In genomic region chr6:34798057-34798456, GRCh38 we compare ENCODE assay signal across 7 cellular contexts.
"Had no signal": no experiment of that assay in that cellular context is flagged by ENCODE, and none has a peak within 500 bp of the region (broad histone marks: within the 10 kb centered on the region; RNA-seq: fewer than 3 reads in every experiment).

No MANE protein-coding gene starts in this region.

- H3K9ac ChIP-seq: KMS-11 had no signal

- ATAC-seq: HepG2 had no signal

- H3K4me2 ChIP-seq: KMS-11 had no signal

- DNase-seq: IMR-90, KBM-7, KG1 had no signal

- H3K27ac ChIP-seq: HL-60, KMS-11 had no signal

- FAIRE-seq: HepG2, HTR-8/SVneo had no signal
